ENCODE assay signal across 8 cellular contexts in genomic region chr1:235971571-235972315, GRCh38.
A peak's percentile ranks its signal among the peaks of the same experiment; 100 is the strongest.
DNase-seq lines count a peak whose midpoint lies in the region; ATAC-seq and TF ChIP-seq lines count a peak whose summit lies in the region.

No MANE protein-coding gene starts in this region.

- DNase-seq in Ammon's horn (ENCODE audit: low spot score): peak; percentile 92
- DNase-seq in NCI-H345 treated with DMSO at 0.1 percent for 48 hours (lab: John Stamatoyannopoulos, UW; ENCODE audit: unreplicated experiment): peak; percentile 87
- DNase-seq in cerebellum (ENCODE audit: low spot score): peak; percentile 80
- DNase-seq in kidney epithelial cell (ENCODE audit: low read depth): peak; percentile 52
- peak; percentile 91 for DNase-seq in stimulated activated CD4-positive, alpha-beta T cell treated with anti-CD3 and anti-CD28 coated beads, Interleukin-15, amount 100 ng/mL, for 24 hours

- in situ Hi-C loops in GM18951 (cut with MboI; ENCODE audit: low sequenced_read_pairs, unreplicated experiment): loop anchor here (25.0 kb wide), 1 partner anchor 459 kb away; the partner anchor contains the start of gene B3GALNT2

- no peaks in the 10 kb centered on the region for H3K27me3 ChIP-seq in kidney epithelial cell (ENCODE audit: control insufficient read depth, insufficient read depth, low read length)

- TF ChIP-seq CTCF in kidney epithelial cell (IDR thresholded peaks at IDR 0.05; ENCODE audit: insufficient read depth, low read length, poor library complexity, severe bottlenecking): peak; percentile 84

- TF ChIP-seq POLR2A in GM18951 (IDR thresholded peaks at IDR 0.05; ENCODE audit: extremely low read depth, insufficient read depth, insufficient read length): peak; percentile 57

- peak overlapping the region; percentile 21 for H3K4me3 ChIP-seq in kidney epithelial cell (ENCODE audit: low read depth, low read length)

- peak; percentile 93 for ATAC-seq in HG03175 (IDR thresholded peaks at IDR 0.05; ENCODE audit: unreplicated experiment)
- ATAC-seq in activated CD4-positive, CD25-positive, alpha-beta regulatory T cell treated with anti-CD3 and anti-CD28 coated beads, Interleukin-2, amount 50 U/mL, for 24 hours: peak; percentile 89 to 93

- no peaks in the 10 kb centered on the region for H3K36me3 ChIP-seq in kidney epithelial cell (ENCODE audit: control insufficient read depth, insufficient read depth, low read length)

Comparison
In these comparisons a context has a peak if more than half of its experiments do, and no peak if none do; other contexts are left out.
1. Peak in every context shown above with its lines: DNase-seq, ATAC-seq and H3K4me3 ChIP-seq.